2 cellular contexts compared by ENCODE assay signal in the genomic region with DNA sequence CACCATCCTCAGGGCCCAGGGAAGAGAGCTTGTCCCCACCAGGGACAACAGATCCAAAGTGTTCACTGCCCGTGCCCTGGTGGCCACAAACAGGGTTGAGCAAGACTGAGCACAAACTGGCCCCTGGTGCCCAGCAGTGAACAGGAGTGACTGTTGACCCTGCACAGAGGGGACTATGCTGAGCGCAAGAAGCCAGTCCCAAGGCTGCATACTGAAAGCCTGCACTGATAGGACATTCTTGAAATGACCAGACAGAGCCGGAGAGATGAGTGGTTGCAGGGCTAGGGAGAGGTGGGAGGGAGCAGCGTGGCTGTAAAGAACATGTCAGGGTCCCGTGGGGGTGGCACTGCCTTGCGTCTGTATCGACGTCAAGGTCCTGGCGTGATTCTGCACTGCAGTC.
TF ChIP-seq lines count a peak whose summit lies in the region.

No MANE protein-coding gene starts in this region.

TF ChIP-seq in GM23338, 12 proteins besides CTCF, POLR2A, EP300 and RAD21 (continues in another document):
- TF ChIP-seq, protein P1, sequence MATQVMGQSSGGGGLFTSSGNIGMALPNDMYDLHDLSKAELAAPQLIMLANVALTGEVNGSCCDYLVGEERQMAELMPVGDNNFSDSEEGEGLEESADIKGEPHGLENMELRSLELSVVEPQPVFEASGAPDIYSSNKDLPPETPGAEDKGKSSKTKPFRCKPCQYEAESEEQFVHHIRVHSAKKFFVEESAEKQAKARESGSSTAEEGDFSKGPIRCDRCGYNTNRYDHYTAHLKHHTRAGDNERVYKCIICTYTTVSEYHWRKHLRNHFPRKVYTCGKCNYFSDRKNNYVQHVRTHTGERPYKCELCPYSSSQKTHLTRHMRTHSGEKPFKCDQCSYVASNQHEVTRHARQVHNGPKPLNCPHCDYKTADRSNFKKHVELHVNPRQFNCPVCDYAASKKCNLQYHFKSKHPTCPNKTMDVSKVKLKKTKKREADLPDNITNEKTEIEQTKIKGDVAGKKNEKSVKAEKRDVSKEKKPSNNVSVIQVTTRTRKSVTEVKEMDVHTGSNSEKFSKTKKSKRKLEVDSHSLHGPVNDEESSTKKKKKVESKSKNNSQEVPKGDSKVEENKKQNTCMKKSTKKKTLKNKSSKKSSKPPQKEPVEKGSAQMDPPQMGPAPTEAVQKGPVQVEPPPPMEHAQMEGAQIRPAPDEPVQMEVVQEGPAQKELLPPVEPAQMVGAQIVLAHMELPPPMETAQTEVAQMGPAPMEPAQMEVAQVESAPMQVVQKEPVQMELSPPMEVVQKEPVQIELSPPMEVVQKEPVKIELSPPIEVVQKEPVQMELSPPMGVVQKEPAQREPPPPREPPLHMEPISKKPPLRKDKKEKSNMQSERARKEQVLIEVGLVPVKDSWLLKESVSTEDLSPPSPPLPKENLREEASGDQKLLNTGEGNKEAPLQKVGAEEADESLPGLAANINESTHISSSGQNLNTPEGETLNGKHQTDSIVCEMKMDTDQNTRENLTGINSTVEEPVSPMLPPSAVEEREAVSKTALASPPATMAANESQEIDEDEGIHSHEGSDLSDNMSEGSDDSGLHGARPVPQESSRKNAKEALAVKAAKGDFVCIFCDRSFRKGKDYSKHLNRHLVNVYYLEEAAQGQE (IDR thresholded peaks at IDR 0.05; ENCODE audit: unreplicated experiment): no peak
- no peak for TF ChIP-seq CREB1 (CRISPR knock-in tag; IDR thresholded peaks at IDR 0.05; ENCODE audit: low read depth)
- TF ChIP-seq NANOG (IDR thresholded peaks at IDR 0.05; ENCODE audit: borderline replicate concordance): no peak
- TF ChIP-seq JUNB (IDR thresholded peaks at IDR 0.05; ENCODE audit: unreplicated experiment): no peak
- no peak for TF ChIP-seq EZH2 (IDR thresholded peaks at IDR 0.05; ENCODE audit: low read depth, unreplicated experiment)
- TF ChIP-seq EZH2phosphoT487 (IDR thresholded peaks at IDR 0.05; ENCODE audit: unreplicated experiment): no peak
- TF ChIP-seq, protein P2, sequence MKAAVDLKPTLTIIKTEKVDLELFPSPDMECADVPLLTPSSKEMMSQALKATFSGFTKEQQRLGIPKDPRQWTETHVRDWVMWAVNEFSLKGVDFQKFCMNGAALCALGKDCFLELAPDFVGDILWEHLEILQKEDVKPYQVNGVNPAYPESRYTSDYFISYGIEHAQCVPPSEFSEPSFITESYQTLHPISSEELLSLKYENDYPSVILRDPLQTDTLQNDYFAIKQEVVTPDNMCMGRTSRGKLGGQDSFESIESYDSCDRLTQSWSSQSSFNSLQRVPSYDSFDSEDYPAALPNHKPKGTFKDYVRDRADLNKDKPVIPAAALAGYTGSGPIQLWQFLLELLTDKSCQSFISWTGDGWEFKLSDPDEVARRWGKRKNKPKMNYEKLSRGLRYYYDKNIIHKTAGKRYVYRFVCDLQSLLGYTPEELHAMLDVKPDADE (IDR thresholded peaks at IDR 0.05): no peak
- no peak for TF ChIP-seq STAT1 (IDR thresholded peaks at IDR 0.05; ENCODE audit: unreplicated experiment)
- TF ChIP-seq ZNF114 (CRISPR knock-in tag; IDR thresholded peaks at IDR 0.05): no peak
- no peak for TF ChIP-seq ZNF331 (CRISPR knock-in tag; IDR thresholded peaks at IDR 0.05; ENCODE audit: low read depth)

TF ChIP-seq in HepG2, 621 proteins besides CTCF, POLR2A, EP300 and RAD21 (continues in another document):
- TF ChIP-seq ZZZ3 (CRISPR knock-in tag; IDR thresholded peaks at IDR 0.05; ENCODE audit: borderline replicate concordance) (no peak), U2AF1 (optimal IDR thresholded peaks at IDR 0.05; ENCODE audit: low read depth, low read length) (no peak), KLF6 (CRISPR knock-in tag; IDR thresholded peaks at IDR 0.05) (no peak), ZBTB39 (CRISPR knock-in tag; IDR thresholded peaks at IDR 0.05) (no peak), BORCS8-MEF2B (CRISPR knock-in tag; IDR thresholded peaks at IDR 0.05) (no peak), ZNF20 (CRISPR knock-in tag; IDR thresholded peaks at IDR 0.05) (no peak), PAWR (CRISPR knock-in tag; IDR thresholded peaks at IDR 0.05; ENCODE audit: borderline replicate concordance) (no peak), HIC2 (CRISPR knock-in tag; IDR thresholded peaks at IDR 0.05; ENCODE audit: low read depth) (peak; percentile 69; the same call in 1 of the 2 replicates), MTA1 (CRISPR knock-in tag; IDR thresholded peaks at IDR 0.05; ENCODE audit: borderline replicate concordance) (peak; percentile 49; the same call in 1 of the 2 replicates), PRPF4 (IDR thresholded peaks at IDR 0.05; ENCODE audit: low read depth, low read length, poor library complexity, severe bottlenecking) (no peak), ZBTB7A (CRISPR knock-in tag; IDR thresholded peaks at IDR 0.05) (peak; percentile 55; the same call in 1 of the 2 replicates), ZBTB1 (CRISPR knock-in tag; IDR thresholded peaks at IDR 0.05; ENCODE audit: borderline replicate concordance) (no peak), RCOR2 (CRISPR knock-in tag; IDR thresholded peaks at IDR 0.05) (no peak), AGO2 (optimal IDR thresholded peaks at IDR 0.05; ENCODE audit: low read depth, low read length) (no peak), ETV6 (CRISPR knock-in tag; conservative IDR thresholded peaks at IDR 0.05) (no peak), SNAPC2 (CRISPR knock-in tag; IDR thresholded peaks at IDR 0.05) (no peak), CEBPG (CRISPR knock-in tag; IDR thresholded peaks at IDR 0.05) (0 out of 2 replicates have a peak, but pooled peaks have one; percentile 16), ZNF354B (CRISPR knock-in tag; IDR thresholded peaks at IDR 0.05) (no peak), CEBPB (IDR thresholded peaks at IDR 0.05; ENCODE audit: borderline replicate concordance, low read depth, low read length) (peak; percentile 54; the same call in 1 of the 2 replicates), HNRNPL (IDR thresholded peaks at IDR 0.05; ENCODE audit: low read depth, low read length) (0 out of 2 replicates have a peak, but pooled peaks have one; percentile 45), ZNF251 (CRISPR knock-in tag; IDR thresholded peaks at IDR 0.05) (no peak)
- TF ChIP-seq, protein P3, sequence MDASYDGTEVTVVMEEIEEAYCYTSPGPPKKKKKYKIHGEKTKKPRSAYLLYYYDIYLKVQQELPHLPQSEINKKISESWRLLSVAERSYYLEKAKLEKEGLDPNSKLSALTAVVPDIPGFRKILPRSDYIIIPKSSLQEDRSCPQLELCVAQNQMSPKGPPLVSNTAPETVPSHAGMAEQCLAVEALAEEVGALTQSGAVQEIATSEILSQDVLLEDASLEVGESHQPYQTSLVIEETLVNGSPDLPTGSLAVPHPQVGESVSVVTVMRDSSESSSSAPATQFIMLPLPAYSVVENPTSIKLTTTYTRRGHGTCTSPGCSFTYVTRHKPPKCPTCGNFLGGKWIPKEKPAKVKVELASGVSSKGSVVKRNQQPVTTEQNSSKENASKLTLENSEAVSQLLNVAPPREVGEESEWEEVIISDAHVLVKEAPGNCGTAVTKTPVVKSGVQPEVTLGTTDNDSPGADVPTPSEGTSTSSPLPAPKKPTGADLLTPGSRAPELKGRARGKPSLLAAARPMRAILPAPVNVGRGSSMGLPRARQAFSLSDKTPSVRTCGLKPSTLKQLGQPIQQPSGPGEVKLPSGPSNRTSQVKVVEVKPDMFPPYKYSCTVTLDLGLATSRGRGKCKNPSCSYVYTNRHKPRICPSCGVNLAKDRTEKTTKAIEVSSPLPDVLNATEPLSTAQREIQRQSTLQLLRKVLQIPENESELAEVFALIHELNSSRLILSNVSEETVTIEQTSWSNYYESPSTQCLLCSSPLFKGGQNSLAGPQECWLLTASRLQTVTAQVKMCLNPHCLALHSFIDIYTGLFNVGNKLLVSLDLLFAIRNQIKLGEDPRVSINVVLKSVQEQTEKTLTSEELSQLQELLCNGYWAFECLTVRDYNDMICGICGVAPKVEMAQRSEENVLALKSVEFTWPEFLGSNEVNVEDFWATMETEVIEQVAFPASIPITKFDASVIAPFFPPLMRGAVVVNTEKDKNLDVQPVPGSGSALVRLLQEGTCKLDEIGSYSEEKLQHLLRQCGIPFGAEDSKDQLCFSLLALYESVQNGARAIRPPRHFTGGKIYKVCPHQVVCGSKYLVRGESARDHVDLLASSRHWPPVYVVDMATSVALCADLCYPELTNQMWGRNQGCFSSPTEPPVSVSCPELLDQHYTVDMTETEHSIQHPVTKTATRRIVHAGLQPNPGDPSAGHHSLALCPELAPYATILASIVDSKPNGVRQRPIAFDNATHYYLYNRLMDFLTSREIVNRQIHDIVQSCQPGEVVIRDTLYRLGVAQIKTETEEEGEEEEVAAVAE (CRISPR knock-in tag; IDR thresholded peaks at IDR 0.05; ENCODE audit: borderline replicate concordance): peak; percentile 76; the same call in 1 of the 2 replicates
- TF ChIP-seq, protein P4, sequence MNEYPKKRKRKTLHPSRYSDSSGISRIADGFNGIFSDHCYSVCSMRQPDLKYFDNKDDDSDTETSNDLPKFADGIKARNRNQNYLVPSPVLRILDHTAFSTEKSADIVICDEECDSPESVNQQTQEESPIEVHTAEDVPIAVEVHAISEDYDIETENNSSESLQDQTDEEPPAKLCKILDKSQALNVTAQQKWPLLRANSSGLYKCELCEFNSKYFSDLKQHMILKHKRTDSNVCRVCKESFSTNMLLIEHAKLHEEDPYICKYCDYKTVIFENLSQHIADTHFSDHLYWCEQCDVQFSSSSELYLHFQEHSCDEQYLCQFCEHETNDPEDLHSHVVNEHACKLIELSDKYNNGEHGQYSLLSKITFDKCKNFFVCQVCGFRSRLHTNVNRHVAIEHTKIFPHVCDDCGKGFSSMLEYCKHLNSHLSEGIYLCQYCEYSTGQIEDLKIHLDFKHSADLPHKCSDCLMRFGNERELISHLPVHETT (CRISPR knock-in tag; conservative IDR thresholded peaks at IDR 0.05): no peak
- TF ChIP-seq, protein P5, sequence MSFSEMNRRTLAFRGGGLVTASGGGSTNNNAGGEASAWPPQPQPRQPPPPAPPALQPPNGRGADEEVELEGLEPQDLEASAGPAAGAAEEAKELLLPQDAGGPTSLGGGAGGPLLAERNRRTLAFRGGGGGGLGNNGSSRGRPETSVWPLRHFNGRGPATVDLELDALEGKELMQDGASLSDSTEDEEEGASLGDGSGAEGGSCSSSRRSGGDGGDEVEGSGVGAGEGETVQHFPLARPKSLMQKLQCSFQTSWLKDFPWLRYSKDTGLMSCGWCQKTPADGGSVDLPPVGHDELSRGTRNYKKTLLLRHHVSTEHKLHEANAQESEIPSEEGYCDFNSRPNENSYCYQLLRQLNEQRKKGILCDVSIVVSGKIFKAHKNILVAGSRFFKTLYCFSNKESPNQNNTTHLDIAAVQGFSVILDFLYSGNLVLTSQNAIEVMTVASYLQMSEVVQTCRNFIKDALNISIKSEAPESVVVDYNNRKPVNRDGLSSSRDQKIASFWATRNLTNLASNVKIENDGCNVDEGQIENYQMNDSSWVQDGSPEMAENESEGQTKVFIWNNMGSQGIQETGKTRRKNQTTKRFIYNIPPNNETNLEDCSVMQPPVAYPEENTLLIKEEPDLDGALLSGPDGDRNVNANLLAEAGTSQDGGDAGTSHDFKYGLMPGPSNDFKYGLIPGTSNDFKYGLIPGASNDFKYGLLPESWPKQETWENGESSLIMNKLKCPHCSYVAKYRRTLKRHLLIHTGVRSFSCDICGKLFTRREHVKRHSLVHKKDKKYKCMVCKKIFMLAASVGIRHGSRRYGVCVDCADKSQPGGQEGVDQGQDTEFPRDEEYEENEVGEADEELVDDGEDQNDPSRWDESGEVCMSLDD (CRISPR knock-in tag; IDR thresholded peaks at IDR 0.05; ENCODE audit: borderline replicate concordance): no peak
- TF ChIP-seq, protein P6, sequence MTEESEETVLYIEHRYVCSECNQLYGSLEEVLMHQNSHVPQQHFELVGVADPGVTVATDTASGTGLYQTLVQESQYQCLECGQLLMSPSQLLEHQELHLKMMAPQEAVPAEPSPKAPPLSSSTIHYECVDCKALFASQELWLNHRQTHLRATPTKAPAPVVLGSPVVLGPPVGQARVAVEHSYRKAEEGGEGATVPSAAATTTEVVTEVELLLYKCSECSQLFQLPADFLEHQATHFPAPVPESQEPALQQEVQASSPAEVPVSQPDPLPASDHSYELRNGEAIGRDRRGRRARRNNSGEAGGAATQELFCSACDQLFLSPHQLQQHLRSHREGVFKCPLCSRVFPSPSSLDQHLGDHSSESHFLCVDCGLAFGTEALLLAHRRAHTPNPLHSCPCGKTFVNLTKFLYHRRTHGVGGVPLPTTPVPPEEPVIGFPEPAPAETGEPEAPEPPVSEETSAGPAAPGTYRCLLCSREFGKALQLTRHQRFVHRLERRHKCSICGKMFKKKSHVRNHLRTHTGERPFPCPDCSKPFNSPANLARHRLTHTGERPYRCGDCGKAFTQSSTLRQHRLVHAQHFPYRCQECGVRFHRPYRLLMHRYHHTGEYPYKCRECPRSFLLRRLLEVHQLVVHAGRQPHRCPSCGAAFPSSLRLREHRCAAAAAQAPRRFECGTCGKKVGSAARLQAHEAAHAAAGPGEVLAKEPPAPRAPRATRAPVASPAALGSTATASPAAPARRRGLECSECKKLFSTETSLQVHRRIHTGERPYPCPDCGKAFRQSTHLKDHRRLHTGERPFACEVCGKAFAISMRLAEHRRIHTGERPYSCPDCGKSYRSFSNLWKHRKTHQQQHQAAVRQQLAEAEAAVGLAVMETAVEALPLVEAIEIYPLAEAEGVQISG (CRISPR knock-in tag; IDR thresholded peaks at IDR 0.05): no peak
